In genomic region chr12:2494490-2495192, GRCh38 we compare ENCODE assay signal across 12 cellular contexts.
DNase-seq lines count a peak whose midpoint lies in the region; ATAC-seq, FAIRE-seq and TF ChIP-seq lines count a peak whose summit lies in the region.
"Had no signal": no experiment of that assay in that cellular context is flagged by ENCODE, and none has a peak within 500 bp of the region (broad histone marks: within the 10 kb centered on the region; RNA-seq: fewer than 3 reads in every experiment).

No MANE protein-coding gene starts in this region.

- H2AFZ ChIP-seq in SK-N-SH (ENCODE audit: low read depth), result no peak overlapping the region

- no peaks in the 10 kb centered on the region for H3K36me3 Mint-ChIP-seq in activated T-cell treated with anti-CD3 and anti-CD28 coated beads, Interleukin-2, amount 50 U/mL, for 72 hours (ENCODE audit: insufficient read depth in 2 of 2)

- TF ChIP-seq EP300 in SK-N-SH (IDR thresholded peaks at IDR 0.05; ENCODE audit: borderline replicate concordance in 1 of 2, low read depth in 1 of 2, low read length in 1 of 2), result no peak

- TF ChIP-seq CTCF in coronary artery (IDR thresholded peaks at IDR 0.05) (no peak), lower leg skin (IDR thresholded peaks at IDR 0.05) (no peak), SK-N-SH (IDR thresholded peaks at IDR 0.05) (no peak)

- WGBS in lower leg skin, 2 donors, result 27 to 35% methylated on average over 8 of the region's 8 CpGs
- WGBS in small intestine, 3 donors, result 6 to 21% (median 19%) methylated on average over 8 of the region's 8 CpGs
- 62% methylated on average over 8 of the region's 8 CpGs for WGBS in SK-N-SH (ENCODE audit: low lambda C conversion rate)

- DNase-seq in CD1c-positive myeloid dendritic cell (ENCODE audit: extremely low spot score) (peak; percentile 27), coronary artery (ENCODE audit: low spot score) (no peak), lower leg skin (ENCODE audit: low spot score in 2 of 2) (peak; percentile 52 to 71), small intestine (peak; percentile 84), epidermal melanocyte (ENCODE audit: insufficient read length, low spot score) (no peak), SK-N-SH (no peak)
- DNase-seq in activated T-cell treated with anti-CD3 and anti-CD28 coated beads, Interleukin-2, amount 50 U/mL, for 72 hours, result no peak
- DNase-seq: activated CD8-positive, alpha-beta T cell treated with anti-CD3 and anti-CD28 coated beads for 36 hours; activated effector memory CD4-positive, alpha-beta T cell treated with Interleukin-2 at 50 U/mL for 16 hours; NCI-H1105 had no signal

- no peak for TF ChIP-seq POLR2A in lower leg skin (IDR thresholded peaks at IDR 0.05)

- CTCF ChIA-PET in SK-N-SH (lab: Yijun Ruan, JAX), result interaction anchor here (0.8 to 1.3 kb wide), 2 partner anchors 15 to 437 kb away, joined by 3 read pairs; no protein-coding TSS in a partner anchor

- H3K27me3 ChIP-seq in small intestine (ENCODE audit: control insufficient read depth in 2 of 2, insufficient read depth in 2 of 2, low read length in 2 of 2) (no peaks in the 10 kb centered on the region), SK-N-SH (ENCODE audit: insufficient read depth) (no peaks in the 10 kb centered on the region)
- H3K27me3 ChIP-seq: cardiac muscle cell had no signal

- H3K27me3 Mint-ChIP-seq in activated T-cell treated with anti-CD3 and anti-CD28 coated beads, Interleukin-2, amount 50 U/mL, for 72 hours (ENCODE audit: low read depth), result peaks cover 25% of the 10 kb centered on the region

- peak overlapping the region; percentile 9 for H3K4me3 ChIP-seq in coronary artery
- no peak overlapping the region for H3K4me3 ChIP-seq in lower leg skin (ENCODE audit: low read depth, poor library complexity, severe bottlenecking)
- H3K4me3 ChIP-seq in small intestine (ENCODE audit: low read depth in 1 of 2, low read length in 2 of 2), result no peak overlapping the region
- no peak overlapping the region for H3K4me3 ChIP-seq in SK-N-SH (ENCODE audit: low read depth in 2 of 2, low read length in 1 of 2)
- H3K4me3 ChIP-seq: cardiac muscle cell had no signal

- H3K4me3 Mint-ChIP-seq in activated T-cell treated with anti-CD3 and anti-CD28 coated beads, Interleukin-2, amount 50 U/mL, for 72 hours, result no peak overlapping the region
- H3K4me3 Mint-ChIP-seq: activated CD8-positive, alpha-beta T cell treated with anti-CD3 and anti-CD28 coated beads for 36 hours had no signal

- H3K9ac ChIP-seq in SK-N-SH, result no peak overlapping the region

- intact Hi-C loops in lower leg skin (cut with DNase I; ENCODE audit: low total_unique reads), result no loop called here

- POLR2A ChIA-PET in SK-N-SH (lab: Yijun Ruan, JAX), result no interaction called here

- H3K9me3 Mint-ChIP-seq in activated T-cell treated with anti-CD3 and anti-CD28 coated beads, Interleukin-2, amount 50 U/mL, for 72 hours, result no peaks in the 10 kb centered on the region
- H3K9me3 Mint-ChIP-seq: activated CD8-positive, alpha-beta T cell treated with anti-CD3 and anti-CD28 coated beads for 36 hours had no signal

- H3K4me1 Mint-ChIP-seq in activated T-cell treated with anti-CD3 and anti-CD28 coated beads, Interleukin-2, amount 50 U/mL, for 72 hours (ENCODE audit: low read depth), result no peaks in the 10 kb centered on the region

- no peaks in the 10 kb centered on the region for H3K36me3 ChIP-seq in small intestine (ENCODE audit: control insufficient read depth in 2 of 2, insufficient read depth in 2 of 2, low read length in 2 of 2)
- no peaks in the 10 kb centered on the region for H3K36me3 ChIP-seq in SK-N-SH (replicated peaks in 1 of 2; ENCODE audit: control insufficient read depth in 1 of 2, insufficient read depth in 2 of 2, low read length in 1 of 2)
- H3K36me3 ChIP-seq: cardiac muscle cell had no signal

- H3K27ac Mint-ChIP-seq in activated T-cell treated with anti-CD3 and anti-CD28 coated beads, Interleukin-2, amount 50 U/mL, for 72 hours, result no peak overlapping the region
- H3K27ac Mint-ChIP-seq: activated CD8-positive, alpha-beta T cell treated with anti-CD3 and anti-CD28 coated beads for 36 hours had no signal

- H3K9me2 ChIP-seq in SK-N-SH, result no peaks in the 10 kb centered on the region

- no peak overlapping the region for H3K4me2 ChIP-seq in SK-N-SH

- no peak for ATAC-seq in HG02840 (IDR thresholded peaks at IDR 0.05; ENCODE audit: low FRiP score, unreplicated experiment)
- no peak for ATAC-seq in activated T-cell treated with anti-CD3 and anti-CD28 coated beads, Interleukin-2, amount 50 U/mL, for 72 hours (replicated peaks in 1 of 2)
- ATAC-seq: activated CD8-positive, alpha-beta T cell treated with anti-CD3 and anti-CD28 coated beads for 36 hours had no signal

- H3K27ac ChIP-seq in coronary artery, result peak overlapping the region in 1 of 2 donors; percentile 75
- H3K27ac ChIP-seq in small intestine (ENCODE audit: low read depth in 1 of 2, low read length in 1 of 2), result peak overlapping the region; percentile 67 to 73
- no peak overlapping the region for H3K27ac ChIP-seq in SK-N-SH (ENCODE audit: low read depth in 2 of 2, low read length in 1 of 2)
- H3K27ac ChIP-seq: cardiac muscle cell had no signal

- H3K79me2 ChIP-seq in SK-N-SH (ENCODE audit: insufficient read depth), result no peaks in the 10 kb centered on the region

- H3K9me3 ChIP-seq in small intestine (ENCODE audit: control insufficient read depth, low read depth) (no peaks in the 10 kb centered on the region), SK-N-SH (no peaks in the 10 kb centered on the region)

- H3K4me1 ChIP-seq in small intestine (ENCODE audit: control insufficient read depth in 2 of 2, insufficient read depth in 1 of 2, low read depth in 1 of 2, low read length in 1 of 2) (peaks cover 10 to 12% of the 10 kb centered on the region in 2 donors), SK-N-SH (ENCODE audit: control insufficient read depth in 1 of 2, insufficient read depth in 2 of 2, low read depth in 1 of 2, low read length in 1 of 2) (no peaks in the 10 kb centered on the region)

- H3F3A ChIP-seq in SK-N-SH (replicated peaks; ENCODE audit: insufficient read depth), result no peaks in the 10 kb centered on the region

- H4K20me1 ChIP-seq in SK-N-SH (ENCODE audit: insufficient read depth), result no peaks in the 10 kb centered on the region

- no peak for TF ChIP-seq RAD21 in SK-N-SH (IDR thresholded peaks at IDR 0.05; ENCODE audit: low read length)

- FAIRE-seq in small intestine (lab: Jason Lieb, UNC), result no peak

TF ChIP-seq in SK-N-SH, 30 proteins besides CTCF, POLR2A, EP300 and RAD21 (continues in another document):
- no peak for TF ChIP-seq GABPA (IDR thresholded peaks at IDR 0.05; ENCODE audit: low read depth)
- no peak for TF ChIP-seq TCF12 (IDR thresholded peaks at IDR 0.05)
- TF ChIP-seq USF1 (IDR thresholded peaks at IDR 0.05; ENCODE audit: borderline replicate concordance, low read depth), result no peak
- TF ChIP-seq JUND (IDR thresholded peaks at IDR 0.05), result no peak
- no peak for TF ChIP-seq REST (IDR thresholded peaks at IDR 0.05; ENCODE audit: low read depth, low read length)
- TF ChIP-seq FOSL2 (IDR thresholded peaks at IDR 0.05; ENCODE audit: borderline replicate concordance, low read depth), result no peak
- TF ChIP-seq TAF1 (IDR thresholded peaks at IDR 0.05; ENCODE audit: borderline replicate concordance, low read depth, low read length), result no peak
- TF ChIP-seq CHD2 (IDR thresholded peaks at IDR 0.05; ENCODE audit: low read length, partially characterized antibody), result no peak
- TF ChIP-seq YY1 (IDR thresholded peaks at IDR 0.05; ENCODE audit: low read depth), result no peak
- no peak for TF ChIP-seq RFX5 (IDR thresholded peaks at IDR 0.05; ENCODE audit: low read length)

Comparison
In these comparisons a context has a peak if more than half of its experiments do, and no peak if none do; other contexts are left out.
1. DNase-seq: peak in CD1c-positive myeloid dendritic cell (single experiment), lower leg skin (2 of 2) and small intestine (single experiment); none in coronary artery (single experiment), epidermal melanocyte (single experiment), activated T-cell treated with anti-CD3 and anti-CD28 coated beads, Interleukin-2, amount 50 U/mL, for 72 hours (0 of 2) and SK-N-SH (single experiment).
2. H3K27ac ChIP-seq: peak in small intestine (2 of 2); none in SK-N-SH (0 of 2).